In genomic region chr1:203404546-203404945, GRCh38 we compare ENCODE assay signal across 22 cellular contexts. TPM values are rescaled to one million over a fixed set of nuclear protein-coding genes. Genes with fewer than 3 reads are reported as not detected.
"Had no signal": no experiment of that assay in that cellular context is flagged by ENCODE, and none has a peak within 500 bp of the region (broad histone marks: within the 10 kb centered on the region; RNA-seq: fewer than 3 reads in every experiment).

No MANE protein-coding gene starts in this region.

- H3K9me3 ChIP-seq: adrenal gland, left lung, transverse colon had no signal

- H3K27ac ChIP-seq: epithelial cell of prostate, hepatocyte, SK-N-MC had no signal

- H3K4me2 ChIP-seq: hepatocyte had no signal

- H3K36me3 ChIP-seq: adrenal gland, left lung, transverse colon had no signal

- DNase-seq: activated B cell treated with CpG ODN at 0.5 μM for 24 hours; activated CD4-positive, alpha-beta T cell treated with anti-CD3 and anti-CD28 coated beads for 36 hours; activated CD4-positive, alpha-beta T cell treated with anti-CD3 and anti-CD28 coated beads, Interleukin-2, amount 50 U/mL, for 48 hours; activated CD8-positive, alpha-beta memory T cell treated with anti-CD3 and anti-CD28 coated beads, Interleukin-2, amount 50 U/mL, for 48 hours; activated naive CD4-positive, alpha-beta T cell; activated T-cell treated with anti-CD3 and anti-CD28 coated beads, Interleukin-2, amount 50 U/mL, for 4 hours; adrenal gland; foreskin fibroblast; immature natural killer cell; left lung; mesendoderm; naive B cell; occipital lobe; posterior cingulate gyrus; stimulated activated CD4-positive, alpha-beta T cell treated with anti-CD3 and anti-CD28 coated beads, Interleukin-4, amount 100 ng/mL, for 24 hours; stimulated activated naive CD8-positive, alpha-beta T cell treated with anti-CD3 and anti-CD28 coated beads, Interleukin-15, Interleukin-2, amounts not matched to agents 100 U/mL and 50 U/mL, for 24 hours; SW 1271; T-helper 17 cell; transverse colon had no signal

- H3K27me3 ChIP-seq: adrenal gland, hepatocyte, transverse colon had no signal

- ATAC-seq: activated CD4-positive, alpha-beta T cell treated with anti-CD3 and anti-CD28 coated beads for 36 hours; activated T-cell treated with anti-CD3 and anti-CD28 coated beads, Interleukin-2, amount 50 U/mL, for 4 hours; left lung; stimulated activated naive CD8-positive, alpha-beta T cell treated with anti-CD3 and anti-CD28 coated beads, Interleukin-15, Interleukin-2, amounts not matched to agents 100 U/mL and 50 U/mL, for 24 hours; T-helper 17 cell had no signal

- H3K4me3 ChIP-seq: adrenal gland, hepatocyte, left lung, SK-N-MC, transverse colon had no signal

RNA-seq across cellular contexts. Expression of gene FMOD, which starts 53.6 kb away (rescaled TPM):
- total RNA-seq: activated B cell treated with CpG ODN at 0.5 μM for 24 hours, T-helper 17 cell had no signal
- polyA plus RNA-seq: immature natural killer cell had no signal
